Comparison of ENCODE assay signal across 8 cellular contexts in genomic region chr13:50125306-50125555, GRCh38.
DNase-seq lines count a peak whose midpoint lies in the region; ATAC-seq, FAIRE-seq and TF ChIP-seq lines count a peak whose summit lies in the region.

No MANE protein-coding gene starts in this region.

- H3K23me2 ChIP-seq in H1 (ENCODE audit: low read depth, low read length): peaks cover 27% of the 10 kb centered on the region

- TF ChIP-seq POLR2A in A549 (IDR thresholded peaks at IDR 0.05; ENCODE audit: low read length) (no peak), NB4 (IDR thresholded peaks at IDR 0.05; ENCODE audit: extremely low read depth, insufficient read length) (no peak), H1 (IDR thresholded peaks at IDR 0.05; ENCODE audit: control extremely low read depth in 1 of 2, low read depth in 2 of 2, low read length in 2 of 2) (no peak)

- no peak overlapping the region for H2AK5ac ChIP-seq in H1 (ENCODE audit: low read depth, low read length)

- H3K9me3 ChIP-seq in A549 (no peaks in the 10 kb centered on the region), H1 (ENCODE audit: insufficient read depth in 2 of 2, low read depth in 1 of 2, low read length in 1 of 2) (no peaks in the 10 kb centered on the region)

- peaks cover 12 to 13% of the 10 kb centered on the region in 2 experiments for H4K20me1 ChIP-seq in H1 (replicated peaks in 1 of 2; ENCODE audit: control insufficient read depth in 1 of 2, insufficient read depth in 2 of 2, low read length in 2 of 2)

- 0% methylated on average over 13 of the region's 31 CpGs for WGBS in A549 (ENCODE audit: missing lambda C conversion rate)
- WGBS in H1 (ENCODE audit: extremely low coverage in 1 of 2, insufficient coverage in 1 of 2, insufficient read length in 1 of 2, insufficient replicate concordance in 2 of 2, low coverage in 1 of 2, low lambda C conversion rate in 2 of 2, missing lambda C conversion rate in 1 of 2), 2 experiments: no CpG with 5 or more reads among the region's 31 CpGs

- H3K4me2 ChIP-seq in A549: peak overlapping the region; percentile 80
- H3K4me2 ChIP-seq in H1 (ENCODE audit: insufficient read depth in 1 of 2, low read depth in 2 of 2, low read length in 2 of 2): peak overlapping the region; percentile 82 to 98

- H2AFZ ChIP-seq in H1 (ENCODE audit: low read length): no peak overlapping the region

- H3K27ac ChIP-seq in A549 (peak overlapping the region; percentile 97 to 99), H1 (ENCODE audit: low read depth, low read length) (no peak overlapping the region)

- no peak for FAIRE-seq in A549 (lab: Jason Lieb, UNC)
- no peak for FAIRE-seq in H1 (lab: Jason Lieb, UNC)

- H3K9ac ChIP-seq in H1 (replicated peaks in 1 of 4; ENCODE audit: extremely low read depth in 1 of 4, low read depth in 3 of 4, low read length in 3 of 4): no peak overlapping the region

- peaks cover 61% of the 10 kb centered on the region for H3K4me1 Mint-ChIP-seq in nephron progenitor cell

- H3K27me3 ChIP-seq in H1 (replicated peaks in 1 of 4; ENCODE audit: control insufficient read depth in 3 of 4, extremely low read depth in 1 of 4, insufficient read depth in 3 of 4, low read length in 3 of 4): peaks cover 48 to 79% (median 75%) of the 10 kb centered on the region in 4 experiments

- peaks cover 71% of the 10 kb centered on the region for H3K27me3 Mint-ChIP-seq in nephron progenitor cell (ENCODE audit: low read depth, poor library complexity)

- DNase-seq in A549 (ENCODE audit: low read depth in 1 of 2, low spot score in 1 of 2) (peak in 1 of 2 experiments; percentile 6), NB4 (ENCODE audit: low read depth) (no peak), H1 (ENCODE audit: low read depth in 1 of 2, low spot score in 2 of 2) (no peak), nephron progenitor cell (no peak), LoVo (ENCODE audit: low spot score) (no peak), D341Med (ENCODE audit: low spot score) (no peak), cerebellar cortex (ENCODE audit: low spot score) (no peak)

- TF ChIP-seq EP300 in A549 (IDR thresholded peaks at IDR 0.05) (no peak), H1 (IDR thresholded peaks at IDR 0.05; ENCODE audit: borderline replicate concordance in 1 of 2, low read depth in 2 of 2, low read length in 2 of 2) (no peak)

- peaks cover 14% of the 10 kb centered on the region; the same call in 2 of the 3 replicates for H3K4me1 ChIP-seq in A549
- peaks cover 8 to 38% (median 27%) of the 10 kb centered on the region in 4 experiments for H3K4me1 ChIP-seq in H1 (replicated peaks in 1 of 4; ENCODE audit: control insufficient read depth in 3 of 4, insufficient read depth in 4 of 4, low read length in 3 of 4)

- H3K79me1 ChIP-seq in H1 (ENCODE audit: low read depth, low read length): no peaks in the 10 kb centered on the region

- no peak overlapping the region for H3K4ac ChIP-seq in H1 (replicated peaks; ENCODE audit: insufficient read length, low read depth, low read length)

- no peak for TF ChIP-seq RAD21 in A549 (conservative IDR thresholded peaks at IDR 0.05 in 1 of 2, IDR thresholded peaks at IDR 0.05 in 1 of 2)
- no peak for TF ChIP-seq RAD21 in H1 (IDR thresholded peaks at IDR 0.05 in 1 of 2, conservative IDR thresholded peaks at IDR 0.05 in 1 of 2; ENCODE audit: low read depth in 2 of 2, low read length in 2 of 2)

- peak overlapping the region; percentile 82 for H3K4me3 Mint-ChIP-seq in nephron progenitor cell

- no peaks in the 10 kb centered on the region for H3K36me3 ChIP-seq in H1 (ENCODE audit: control insufficient read depth in 2 of 4, insufficient read depth in 4 of 4, low read length in 3 of 4)

- H2BK12ac ChIP-seq in H1 (ENCODE audit: low read depth, low read length): no peak overlapping the region

- H3K4me3 ChIP-seq in A549 (peak overlapping the region; percentile 67), NB4 (ENCODE audit: low read depth, low read length) (peak overlapping the region; percentile 84), H1 (ENCODE audit: extremely low read depth in 1 of 4, insufficient read depth in 2 of 4, low read depth in 3 of 4, low read length in 4 of 4) (peak overlapping the region; percentile 70 to 85 (median 72))

- no peak overlapping the region for H3K27ac Mint-ChIP-seq in nephron progenitor cell

- H3K9me3 Mint-ChIP-seq in nephron progenitor cell: no peaks in the 10 kb centered on the region

- CTCF ChIA-PET in A549 (lab: Yijun Ruan, JAX): interaction anchor here (1.3 to 2.1 kb wide), 2 partner anchors 40 to 128 kb away, joined by 4 to 6 read pairs; partner anchors contain the start of gene TRIM13
- CTCF ChIA-PET in H1 (lab: Charles Lee; ENCODE audit: partially characterized antibody): interaction anchor here (1.2 to 2.8 kb wide), 6 partner anchors 41 to 149 kb away, joined by 3 to 13 read pairs (median 6); no protein-coding TSS in a partner anchor

- no peak; a peak in 1 of 6 replicates for ATAC-seq in A549
- peak; percentile 7 for ATAC-seq in GM19452 (IDR thresholded peaks at IDR 0.05; ENCODE audit: unreplicated experiment)

- H3K18ac ChIP-seq in H1 (ENCODE audit: extremely low read depth, low read length): no peak overlapping the region; the same call in 1 of the 2 replicates

- H3K56ac ChIP-seq in H1 (replicated peaks; ENCODE audit: insufficient read length, low read depth, low read length): peak overlapping the region; percentile 14

- POLR2A ChIA-PET in A549 (lab: Yijun Ruan, JAX) (interaction anchor here (1.1 to 3.0 kb wide), 4 partner anchors 42 to 332 kb away, joined by 3 to 21 read pairs (median 10); partner anchors contain the start of genes KPNA3 and TRIM13), H1 (lab: Charles Lee; ENCODE audit: partially characterized antibody) (interaction anchor here (1.1 to 6.9 kb wide), 6 partner anchors 8 to 126 kb away, joined by 3 to 52 read pairs (median 6); partner anchors contain the start of gene TRIM13)

- H2BK120ac ChIP-seq in H1 (replicated peaks; ENCODE audit: low read depth, low read length): no peak overlapping the region

- no peak overlapping the region for H2BK5ac ChIP-seq in H1 (ENCODE audit: low read depth, low read length)

- no peaks in the 10 kb centered on the region for H3K79me2 ChIP-seq in H1 (ENCODE audit: control insufficient read depth in 1 of 2, insufficient read depth in 2 of 2, low read length in 2 of 2)

- H3K36me3 Mint-ChIP-seq in nephron progenitor cell (ENCODE audit: low read depth): peaks cover 4% of the 10 kb centered on the region

- H3K23ac ChIP-seq in H1 (ENCODE audit: insufficient read length): no peak overlapping the region

- no peak overlapping the region for H2BK20ac ChIP-seq in H1 (ENCODE audit: low read length)

- H2BK15ac ChIP-seq in H1 (ENCODE audit: low read length): no peak overlapping the region

- TF ChIP-seq CTCF in A549 (IDR thresholded peaks at IDR 0.05): no peak
- TF ChIP-seq CTCF in NB4 (IDR thresholded peaks at IDR 0.05; ENCODE audit: low read depth, low read length): no peak
- TF ChIP-seq CTCF in H1 (IDR thresholded peaks at IDR 0.05; ENCODE audit: control extremely low read depth in 1 of 3, insufficient read depth in 1 of 3, low read depth in 1 of 3, low read length in 3 of 3): no peak
- no peak for TF ChIP-seq CTCF in nephron progenitor cell (IDR thresholded peaks at IDR 0.05)

- H4K91ac ChIP-seq in H1 (replicated peaks; ENCODE audit: insufficient read length, low read length): no peak overlapping the region

- no peak overlapping the region for H4K8ac ChIP-seq in H1 (ENCODE audit: extremely low read depth, insufficient read depth, low read length)

- no peak overlapping the region for H4K5ac ChIP-seq in H1 (ENCODE audit: insufficient read length, low read depth, low read length)

- H3K14ac ChIP-seq in H1 (ENCODE audit: insufficient read length): no peak overlapping the region

TF ChIP-seq in A549, 52 proteins besides CTCF, POLR2A, EP300 and RAD21 (continues in another document):
- TF ChIP-seq KDM5A (IDR thresholded peaks at IDR 0.05): no peak
- TF ChIP-seq HES2 (IDR thresholded peaks at IDR 0.05): no peak
- TF ChIP-seq EHF (CRISPR knock-in tag; IDR thresholded peaks at IDR 0.05): no peak
- TF ChIP-seq RFX5 (IDR thresholded peaks at IDR 0.05): no peak
- TF ChIP-seq MYC (IDR thresholded peaks at IDR 0.05; ENCODE audit: borderline replicate concordance, low read length): no peak
- no peak for TF ChIP-seq CHD4 (IDR thresholded peaks at IDR 0.05; ENCODE audit: borderline replicate concordance)
- no peak for TF ChIP-seq PBX3 (IDR thresholded peaks at IDR 0.05)

TF ChIP-seq in H1, 55 proteins besides CTCF, POLR2A, EP300 and RAD21:
- TF ChIP-seq KDM1A (IDR thresholded peaks at IDR 0.05; ENCODE audit: borderline replicate concordance, low read length) (0 out of 2 replicates have a peak, but pooled peaks have one; percentile 4), BRCA1 (IDR thresholded peaks at IDR 0.05; ENCODE audit: low read depth, low read length) (no peak)

Comparison
In these comparisons a context has a peak if more than half of its experiments do, and no peak if none do; other contexts are left out.
1. Of the 18 proteins assayed by ChIP-seq in both H1 and A549: peak only in H1: KDM1A; only in A549: none; in both: none; in neither: 17.